In genomic region chr1:236947794-236948193, GRCh38 we compare ENCODE assay signal across 19 cellular contexts. TPM values are rescaled to one million over a fixed set of nuclear protein-coding genes. Genes with fewer than 3 reads are reported as not detected.
DNase-seq lines count a peak whose midpoint lies in the region; ATAC-seq and TF ChIP-seq lines count a peak whose summit lies in the region.
"Had no signal": no experiment of that assay in that cellular context is flagged by ENCODE, and none has a peak within 500 bp of the region (broad histone marks: within the 10 kb centered on the region; RNA-seq: fewer than 3 reads in every experiment).

No MANE protein-coding gene starts in this region.

- no peak overlapping the region for H3K4me3 ChIP-seq in GM23338
- H3K4me3 ChIP-seq in thyroid gland (replicated peaks in 1 of 3): no peak overlapping the region

- peaks cover 4% of the 10 kb centered on the region for H3K27me3 Mint-ChIP-seq in activated T-cell treated with anti-CD3 and anti-CD28 coated beads, Interleukin-2, amount 50 U/mL, for 4 hours (ENCODE audit: low read depth)
- peaks cover 1% of the 10 kb centered on the region for H3K27me3 Mint-ChIP-seq in GM23338 (ENCODE audit: insufficient read depth, low read depth, poor library complexity)

- no peak for TF ChIP-seq POLR2A in thyroid gland (IDR thresholded peaks at IDR 0.05)

- peak; percentile 6 for DNase-seq in activated T-cell treated with anti-CD3 and anti-CD28 coated beads for 48 hours (ENCODE audit: low read depth)
- no peak for DNase-seq in activated T-cell treated with anti-CD3 and anti-CD28 coated beads, Interleukin-2, amount 50 U/mL, for 4 hours
- peak; percentile 7 for DNase-seq in Ammon's horn (ENCODE audit: low spot score)
- DNase-seq in GM23338 (ENCODE audit: low spot score): no peak
- peak; percentile 40 for DNase-seq in cerebellar cortex (ENCODE audit: low spot score)
- DNase-seq in NK-92 (lab: John Stamatoyannopoulos, UW; ENCODE audit: unreplicated experiment): no peak
- DNase-seq in thyroid gland: no peak
- no peak for DNase-seq in SKM-1 treated with dmso at 0.1 percent for 144 hours (lab: John Stamatoyannopoulos, UW; ENCODE audit: unreplicated experiment)
- DNase-seq: CD8-positive, alpha-beta memory T cell; DMS53; NCI-H1417 treated with DMSO at 0.1 percent for 48 hours; NCI-H1930; NCI-H226; NCI-H524; NCI-H82 had no signal

- H4K20me1 ChIP-seq in GM23338 (replicated peaks; ENCODE audit: insufficient read depth): no peaks in the 10 kb centered on the region

- H2AFZ ChIP-seq in GM23338: peak overlapping the region; percentile 84

- ATAC-seq in activated T-cell treated with anti-CD3 and anti-CD28 coated beads, Interleukin-2, amount 50 U/mL, for 4 hours: no peak
- ATAC-seq in GM23338: no peak
- ATAC-seq: Panc1 had no signal

- TF ChIP-seq CTCF in GM23338 (conservative IDR thresholded peaks at IDR 0.05; ENCODE audit: low read depth in 2 of 2): no peak
- TF ChIP-seq CTCF in thyroid gland (IDR thresholded peaks at IDR 0.05): no peak

- H3K27ac Mint-ChIP-seq in GM23338: no peak overlapping the region
- H3K27ac Mint-ChIP-seq: CD8-positive, alpha-beta memory T cell had no signal

- no peak overlapping the region for H3K4me3 Mint-ChIP-seq in activated T-cell treated with anti-CD3 and anti-CD28 coated beads, Interleukin-2, amount 50 U/mL, for 4 hours
- H3K4me3 Mint-ChIP-seq in GM23338: no peak overlapping the region
- H3K4me3 Mint-ChIP-seq: CD8-positive, alpha-beta memory T cell had no signal

- no peak overlapping the region for H3K4me2 ChIP-seq in GM23338
- H3K4me2 ChIP-seq: KMS-11 had no signal

- H3K27ac ChIP-seq in GM23338 (ENCODE audit: low read depth) (no peak overlapping the region), thyroid gland (no peak overlapping the region)
- H3K27ac ChIP-seq: KMS-11 had no signal

- WGBS in thyroid gland, 2 donors: 56 to 72% methylated on average over 8 of the region's 8 CpGs

- H3K4me1 ChIP-seq in GM23338 (ENCODE audit: insufficient read depth) (peaks cover 14% of the 10 kb centered on the region), thyroid gland (peaks cover 11 to 13% of the 10 kb centered on the region in 2 donors)

- 0 out of 2 replicates have a peak, but pooled peaks cover 11% of the 10 kb centered on the region for H3K9me2 ChIP-seq in GM23338 (ENCODE audit: insufficient read depth)

- no peaks in the 10 kb centered on the region for H3K9me3 ChIP-seq in thyroid gland

- H3K36me3 ChIP-seq in GM23338 (ENCODE audit: insufficient read depth): no peaks in the 10 kb centered on the region
- no peaks in the 10 kb centered on the region for H3K36me3 ChIP-seq in thyroid gland

- H3F3A ChIP-seq in GM23338 (replicated peaks; ENCODE audit: low read depth): no peaks in the 10 kb centered on the region

- H3K36me3 Mint-ChIP-seq in activated T-cell treated with anti-CD3 and anti-CD28 coated beads, Interleukin-2, amount 50 U/mL, for 4 hours (ENCODE audit: insufficient read depth): no peaks in the 10 kb centered on the region
- no peaks in the 10 kb centered on the region for H3K36me3 Mint-ChIP-seq in GM23338 (ENCODE audit: low read depth)

- H3K79me2 ChIP-seq in GM23338 (replicated peaks; ENCODE audit: insufficient read depth): no peaks in the 10 kb centered on the region

- no peaks in the 10 kb centered on the region for H3K4me1 Mint-ChIP-seq in activated T-cell treated with anti-CD3 and anti-CD28 coated beads, Interleukin-2, amount 50 U/mL, for 4 hours (ENCODE audit: low read depth)
- peaks cover 21% of the 10 kb centered on the region for H3K4me1 Mint-ChIP-seq in GM23338
- H3K4me1 Mint-ChIP-seq: CD8-positive, alpha-beta memory T cell had no signal

- no peaks in the 10 kb centered on the region for H3K9me3 Mint-ChIP-seq in activated T-cell treated with anti-CD3 and anti-CD28 coated beads, Interleukin-2, amount 50 U/mL, for 4 hours
- no peaks in the 10 kb centered on the region for H3K9me3 Mint-ChIP-seq in GM23338

- no peaks in the 10 kb centered on the region for H3K27me3 ChIP-seq in GM23338 (ENCODE audit: insufficient read depth)
- H3K27me3 ChIP-seq in thyroid gland: no peaks in the 10 kb centered on the region

- intact Hi-C loops in thyroid gland (cut with DNase I): no loop called here

TF ChIP-seq in GM23338, 12 proteins besides CTCF, POLR2A, EP300 and RAD21 (continues in another document):
- TF ChIP-seq REST (IDR thresholded peaks at IDR 0.05; ENCODE audit: unreplicated experiment) (no peak), EZH2phosphoT487 (IDR thresholded peaks at IDR 0.05; ENCODE audit: unreplicated experiment) (no peak)

RNA-seq across cellular contexts. Expression of gene MT1HL1, which starts 56.4 kb away (rescaled TPM):
- total RNA-seq in activated T-cell treated with anti-CD3 and anti-CD28 coated beads, Interleukin-2, amount 50 U/mL, for 4 hours: not detected
- not detected in 2 replicates for total RNA-seq in GM23338 (2014; rRNA removed; shearing (Covaris generic))
- polyA plus RNA-seq in GM23338 (2016; fragmentation: Nextera tagmentation; extraction: Ambion mirVana): not detected in 2 replicates
- total RNA-seq in thyroid gland: not detected
- total RNA-seq: A673; CD8-positive, alpha-beta memory T cell; M059J had no signal
- polyA plus RNA-seq: CD8-positive, alpha-beta memory T cell had no signal

Comparison
In these comparisons a context has a peak if more than half of its experiments do, and no peak if none do; other contexts are left out.
1. DNase-seq: peak in activated T-cell treated with anti-CD3 and anti-CD28 coated beads for 48 hours (single experiment), Ammon's horn (single experiment) and cerebellar cortex (single experiment); none in activated T-cell treated with anti-CD3 and anti-CD28 coated beads, Interleukin-2, amount 50 U/mL, for 4 hours (single experiment), GM23338 (single experiment), NK-92 (single experiment), thyroid gland (0 of 2) and SKM-1 treated with dmso at 0.1 percent for 144 hours (single experiment).